In the genomic region with DNA sequence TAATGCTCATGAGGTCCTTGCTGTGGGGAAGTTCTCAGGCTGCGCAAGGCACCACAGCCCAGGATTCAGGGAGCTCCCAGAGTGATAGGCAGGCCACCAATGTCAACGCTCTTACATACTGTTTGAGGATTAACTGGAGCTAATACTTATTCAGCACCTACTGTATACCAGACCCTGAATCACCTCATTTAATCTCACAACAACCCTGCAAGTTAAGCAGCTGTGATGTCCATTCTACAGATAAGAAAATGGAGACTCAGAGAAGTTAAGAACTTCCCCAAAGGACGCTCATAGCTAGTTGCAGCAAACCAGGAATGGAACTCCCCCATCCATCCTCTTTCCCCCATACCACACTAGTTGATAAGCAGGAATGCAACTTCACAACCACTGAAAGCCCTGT, we compare ENCODE assay signal across 21 cellular contexts. TPM values are rescaled to one million over a fixed set of nuclear protein-coding genes. Genes with fewer than 3 reads are reported as not detected.
DNase-seq lines count a peak whose midpoint lies in the region; ATAC-seq, FAIRE-seq and TF ChIP-seq lines count a peak whose summit lies in the region.
"Had no signal": no experiment of that assay in that cellular context is flagged by ENCODE, and none has a peak within 500 bp of the region (broad histone marks: within the 10 kb centered on the region; RNA-seq: fewer than 3 reads in every experiment).

No MANE protein-coding gene starts in this region.

- POLR2A ChIA-PET in K562 (lab: Yijun Ruan, JAX), result interaction anchor here (0.7 to 0.9 kb wide), 2 partner anchors 36 to 1098 kb away, joined by 3 to 4 read pairs; no protein-coding TSS in a partner anchor

- 38% methylated on average over 3 of the region's 3 CpGs for WGBS in K562 (ENCODE audit: insufficient coverage, low coverage, missing lambda C conversion rate)
- 88 to 95% (median 95%) methylated on average over 3 of the region's 3 CpGs for WGBS in small intestine, 3 donors

- ATAC-seq in CD4-positive, CD25-positive, alpha-beta regulatory T cell (ENCODE audit: low read depth in 2 of 2), result no peak
- no peak for ATAC-seq in K562
- ATAC-seq: GM23338, HCT116 had no signal

- H3K4me3 ChIP-seq in CD4-positive, CD25-positive, alpha-beta regulatory T cell (ENCODE audit: low read depth, low read length), result no peak overlapping the region
- no peak overlapping the region for H3K4me3 ChIP-seq in K562
- no peak overlapping the region for H3K4me3 ChIP-seq in small intestine (ENCODE audit: low read depth in 1 of 2, low read length in 2 of 2)
- H3K4me3 ChIP-seq: GM23338 had no signal

- no peak for DNase-seq in CD4-positive, CD25-positive, alpha-beta regulatory T cell
- DNase-seq in D341Med (ENCODE audit: low spot score) (peak; percentile 12), K562 (ENCODE audit: extremely low read depth in 1 of 4, low spot score in 3 of 4) (no peak), urothelium cell line (ENCODE audit: low spot score) (no peak), COR-L47 (lab: John Stamatoyannopoulos, UW) (no peak), G401 (ENCODE audit: low spot score) (no peak), small intestine (no peak)
- DNase-seq: BE2C; C1 segment of cervical spinal cord; CD4-positive, alpha-beta memory T cell; DMS79; GF-D8; H7; HFFc6; IMR-90; KBM-7 had no signal

- no peaks in the 10 kb centered on the region for H3K9me1 ChIP-seq in K562 (ENCODE audit: control insufficient read depth, insufficient read depth, low read length)

- no peaks in the 10 kb centered on the region for H4K20me1 ChIP-seq in K562 (replicated peaks; ENCODE audit: control insufficient read depth, insufficient read depth, low read length)

- TF ChIP-seq POLR2A in K562 (conservative IDR thresholded peaks at IDR 0.05), result no peak

- H3K4me3 Mint-ChIP-seq in CD4-positive, CD25-positive, alpha-beta regulatory T cell, result no peak overlapping the region
- H3K4me3 Mint-ChIP-seq: GM23338, HFFc6 had no signal

- H3K79me2 ChIP-seq in K562 (ENCODE audit: control insufficient read depth, insufficient read depth, low read length), result no peaks in the 10 kb centered on the region

- peak overlapping the region in 2 of 3 donors; percentile 17 to 71 for H3K27ac Mint-ChIP-seq in CD4-positive, CD25-positive, alpha-beta regulatory T cell
- H3K27ac Mint-ChIP-seq: GM23338, HFFc6 had no signal

- no peak for FAIRE-seq in K562 (lab: Jason Lieb, UNC)
- FAIRE-seq in urothelium cell line (lab: Jason Lieb, UNC), result peak; percentile 23
- no peak for FAIRE-seq in small intestine (lab: Jason Lieb, UNC)
- FAIRE-seq: D721Med had no signal

- no peak overlapping the region for H3K9ac ChIP-seq in K562 (ENCODE audit: insufficient read depth in 1 of 2, low read depth in 2 of 2, low read length in 2 of 2)

- peaks cover 0 to 2% (median 0%) of the 10 kb centered on the region in 7 donors for H3K9me3 Mint-ChIP-seq in CD4-positive, CD25-positive, alpha-beta regulatory T cell
- H3K9me3 Mint-ChIP-seq: HFFc6 had no signal

- TF ChIP-seq CTCF in K562 (IDR thresholded peaks at IDR 0.05 in 2 of 3, conservative IDR thresholded peaks at IDR 0.05 in 1 of 3; ENCODE audit: insufficient read depth in 2 of 3, low read depth in 1 of 3, low read length in 3 of 3), result no peak

- peaks cover 7% of the 10 kb centered on the region for H3K36me3 Mint-ChIP-seq in CD4-positive, CD25-positive, alpha-beta regulatory T cell

- in situ Hi-C loops in K562 (cut with MboI) (no loop called here), G401 (cut with HindIII; ENCODE audit: low sequenced_read_pairs) (no loop called here)

- peaks cover 19% of the 10 kb centered on the region for H3K4me1 ChIP-seq in CD4-positive, CD25-positive, alpha-beta regulatory T cell (ENCODE audit: control insufficient read depth, insufficient read depth, low read length, poor library complexity, severe bottlenecking)
- H3K4me1 ChIP-seq in K562 (replicated peaks in 1 of 2; ENCODE audit: control insufficient read depth in 2 of 2, insufficient read depth in 2 of 2, low read length in 2 of 2) (peaks cover 4 to 13% of the 10 kb centered on the region in 2 experiments; a peak in 3 of 5 replicates), small intestine (ENCODE audit: control insufficient read depth in 2 of 2, insufficient read depth in 1 of 2, low read depth in 1 of 2, low read length in 1 of 2) (no peaks in the 10 kb centered on the region)
- H3K4me1 ChIP-seq: BE2C had no signal

- H3K9me3 ChIP-seq in CD4-positive, CD25-positive, alpha-beta regulatory T cell (ENCODE audit: control insufficient read depth in 2 of 2, low read length in 2 of 2), result no peaks in the 10 kb centered on the region
- H3K9me3 ChIP-seq in K562 (replicated peaks; ENCODE audit: control insufficient read depth, insufficient read depth, low read depth, low read length) (no peaks in the 10 kb centered on the region; the same call in 1 of the 2 replicates), small intestine (ENCODE audit: control insufficient read depth, low read depth) (no peaks in the 10 kb centered on the region)
- H3K9me3 ChIP-seq: BE2C had no signal

- intact Hi-C loops in K562 (cut with micrococcal nuclease), result no loop called here

- CTCF ChIA-PET in K562 (lab: Yijun Ruan, JAX; ENCODE audit: low intra/inter-chr PET ratio), result no interaction called here

- H3K27me3 ChIP-seq in CD4-positive, CD25-positive, alpha-beta regulatory T cell (ENCODE audit: control insufficient read depth, insufficient read depth, low read length), result no peaks in the 10 kb centered on the region
- H3K27me3 ChIP-seq in K562 (ENCODE audit: control insufficient read depth in 2 of 2, insufficient read depth in 2 of 2, low read length in 2 of 2), result no peaks in the 10 kb centered on the region
- no peaks in the 10 kb centered on the region for H3K27me3 ChIP-seq in small intestine (ENCODE audit: control insufficient read depth in 2 of 2, insufficient read depth in 2 of 2, low read length in 2 of 2)

- no peak overlapping the region for H3K27ac ChIP-seq in CD4-positive, CD25-positive, alpha-beta regulatory T cell (ENCODE audit: insufficient read depth, low read length, poor library complexity, severe bottlenecking)
- H3K27ac ChIP-seq in K562 (ENCODE audit: extremely low read depth, low read depth, low read length) (no peak overlapping the region), small intestine (ENCODE audit: low read depth in 1 of 2, low read length in 1 of 2) (no peak overlapping the region)

- no peak for TF ChIP-seq RAD21 in K562 (CRISPR knock-in tag; conservative IDR thresholded peaks at IDR 0.05 in 1 of 2, IDR thresholded peaks at IDR 0.05 in 1 of 2)

- peaks cover 22 to 74% (median 46%) of the 10 kb centered on the region in 4 donors for H3K4me1 Mint-ChIP-seq in CD4-positive, CD25-positive, alpha-beta regulatory T cell
- H3K4me1 Mint-ChIP-seq: GM23338 had no signal

- TF ChIP-seq EP300 in K562 (IDR thresholded peaks at IDR 0.05; ENCODE audit: low read length), result no peak

- BruUV-seq in K562 (replicated peaks; lab: Mats Ljungman, UMichigan), result no TSS peak

- H2AFZ ChIP-seq in K562 (ENCODE audit: low read depth, low read length), result no peak overlapping the region
- H2AFZ ChIP-seq: GM23338 had no signal

- no peak overlapping the region for H3K4me2 ChIP-seq in K562 (ENCODE audit: insufficient read depth, low read length)
- H3K4me2 ChIP-seq: GM23338 had no signal

- no peaks in the 10 kb centered on the region for H3K36me3 ChIP-seq in CD4-positive, CD25-positive, alpha-beta regulatory T cell (ENCODE audit: control insufficient read depth, insufficient read depth, low read length)
- H3K36me3 ChIP-seq in K562 (ENCODE audit: control insufficient read depth, insufficient read depth, low read length) (no peaks in the 10 kb centered on the region), small intestine (ENCODE audit: control insufficient read depth in 2 of 2, insufficient read depth in 2 of 2, low read length in 2 of 2) (no peaks in the 10 kb centered on the region)
- H3K36me3 ChIP-seq: BE2C had no signal

- H3K27me3 Mint-ChIP-seq in CD4-positive, CD25-positive, alpha-beta regulatory T cell, result peaks cover 5% of the 10 kb centered on the region
- H3K27me3 Mint-ChIP-seq: CD4-positive, alpha-beta memory T cell had no signal

RNA-seq across cellular contexts. Expression of gene CCR7, which starts 25.5 kb away (rescaled TPM):
- total RNA-seq in CD4-positive, CD25-positive, alpha-beta regulatory T cell, result 192 TPM
- 100 to 1,000 TPM; 351 to 828 (median 609) TPM for polyA plus RNA-seq in CD4-positive, CD25-positive, alpha-beta regulatory T cell
- 0.62 and 2.8 TPM in 2 replicates for total RNA-seq in K562 (2011; cell fraction: chromatin; rRNA removed; ENCODE audit: low replicate concordance)
- total RNA-seq in K562 (2011; cell fraction: nucleolus; rRNA removed), result 1.6 and 2.2 TPM in 2 replicates
- total RNA-seq in K562 (2011; cell fraction: nucleoplasm; rRNA removed), result 1.1 and 1.2 TPM in 2 replicates
- total RNA-seq in K562 (2014; rRNA removed) (0.14 and 0.33 TPM in 2 replicates), K562 (2014; rRNA removed; fragmentation: Illumina TruSeq; extraction: Trizol) (0.13 and 0.22 TPM in 2 replicates), K562 (2015; rRNA removed; fragmentation: Illumina TruSeq; extraction: Trizol) (0.30 and 0.51 TPM in 2 replicates), K562 (2021) (1.1 and 1.3 TPM in 2 replicates)
- polyA plus RNA-seq in K562 (2011; rRNA removed) (0.46 and 1.4 TPM in 2 replicates), K562 (2014; fragmentation: Illumina TruSeq; extraction: Trizol) (0.48 and 0.73 TPM in 2 replicates), K562 (2014; fragmentation: Nextera tagmentation; extraction: Ambion mirVana) (1 to 10 TPM in 1 of 2 experiments, under 1 TPM in 1; 0.58 to 1.0 TPM), K562 (2014; rRNA removed) (0.32 and 0.56 TPM in 2 replicates), small intestine (1 to 10 TPM in 1 of 3 donors, not detected in 2; 1.7 TPM)
- polyA plus RNA-seq in K562 (2011; cell fraction: cytosol; rRNA removed), result 0.83 and 6.2 TPM in 2 replicates
- polyA plus RNA-seq in K562 (2011; cell fraction: nucleus; rRNA removed), result 0.28 and 2.5 TPM in 2 replicates
- 0.48 and 2.1 TPM in 2 replicates for polyA plus RNA-seq in K562 (2012)
- 1.1 and 4.7 TPM in 2 replicates for polyA minus RNA-seq in K562 (2011; rRNA and poly(A)+ RNA removed)
- polyA minus RNA-seq in K562 (2011; cell fraction: cytosol; rRNA and poly(A)+ RNA removed), result 1.3 TPM in 1 of 2 replicates, not detected in the other
- polyA minus RNA-seq in K562 (2011; cell fraction: nucleus; rRNA and poly(A)+ RNA removed), result 0.67 and 1.5 TPM in 2 replicates
- not detected in 2 replicates for total RNA-seq in G401 (2014; rRNA removed; shearing (Covaris generic))
- total RNA-seq: A172, Daoy, HFFc6 had no signal

RNA-seq across cellular contexts. Expression of gene SMARCE1, which starts 56.9 kb away (rescaled TPM):
- total RNA-seq in CD4-positive, CD25-positive, alpha-beta regulatory T cell, result 76.9 TPM
- polyA plus RNA-seq in CD4-positive, CD25-positive, alpha-beta regulatory T cell, result 100 to 1,000 TPM; 169 to 228 (median 179) TPM
- 27.6 and 117 TPM in 2 replicates for total RNA-seq in K562 (2011; cell fraction: chromatin; rRNA removed; ENCODE audit: low replicate concordance)
- total RNA-seq in K562 (2011; cell fraction: nucleolus; rRNA removed), result 14.3 and 19.2 TPM in 2 replicates
- total RNA-seq in K562 (2011; cell fraction: nucleoplasm; rRNA removed), result 46.3 and 110 TPM in 2 replicates
- total RNA-seq in K562 (2014; rRNA removed), result 104 and 106 TPM in 2 replicates
- 114 and 120 TPM in 2 replicates for total RNA-seq in K562 (2014; rRNA removed; fragmentation: Illumina TruSeq; extraction: Trizol)
- total RNA-seq in K562 (2015; rRNA removed; fragmentation: Illumina TruSeq; extraction: Trizol), result 117 and 126 TPM in 2 replicates
- 91.2 and 95.0 TPM in 2 replicates for total RNA-seq in K562 (2021)
- polyA plus RNA-seq in K562 (2011; rRNA removed), result 33.7 and 64.1 TPM in 2 replicates
- polyA plus RNA-seq in K562 (2011; cell fraction: cytosol; rRNA removed), result 17.1 and 19.5 TPM in 2 replicates
- 24.8 and 26.4 TPM in 2 replicates for polyA plus RNA-seq in K562 (2011; cell fraction: nucleus; rRNA removed)
- 104 and 119 TPM in 2 replicates for polyA plus RNA-seq in K562 (2012)
- polyA plus RNA-seq in K562 (2014; fragmentation: Illumina TruSeq; extraction: Trizol), result 132 and 142 TPM in 2 replicates
- polyA plus RNA-seq in K562 (2014; fragmentation: Nextera tagmentation; extraction: Ambion mirVana), result 100 to 1,000 TPM; 115 to 135 TPM
- polyA plus RNA-seq in K562 (2014; rRNA removed), result 94.8 and 111 TPM in 2 replicates
- 59.4 and 78.3 TPM in 2 replicates for polyA minus RNA-seq in K562 (2011; rRNA and poly(A)+ RNA removed)
- polyA minus RNA-seq in K562 (2011; cell fraction: cytosol; rRNA and poly(A)+ RNA removed), result 16.4 and 25.9 TPM in 2 replicates
- polyA minus RNA-seq in K562 (2011; cell fraction: nucleus; rRNA and poly(A)+ RNA removed), result 67.2 and 84.4 TPM in 2 replicates
- total RNA-seq in G401 (2014; rRNA removed; shearing (Covaris generic)), result 39.0 and 48.6 TPM in 2 replicates
- 10 to 100 TPM; 75.4 to 94.8 (median 76.1) TPM for polyA plus RNA-seq in small intestine

Comparison
In these comparisons a context has a peak if more than half of its experiments do, and no peak if none do; other contexts are left out.
1. RNA of gene CCR7, which starts 25.5 kb away (total RNA-seq): 192 TPM in CD4-positive, CD25-positive, alpha-beta regulatory T cell (single experiment); 0.13 to 2.8 TPM in K562 and not detected in G401; every median in the first group is over 10 times any median in the second.